ENCODE assay signal across 1 cellular context in the genomic region with DNA sequence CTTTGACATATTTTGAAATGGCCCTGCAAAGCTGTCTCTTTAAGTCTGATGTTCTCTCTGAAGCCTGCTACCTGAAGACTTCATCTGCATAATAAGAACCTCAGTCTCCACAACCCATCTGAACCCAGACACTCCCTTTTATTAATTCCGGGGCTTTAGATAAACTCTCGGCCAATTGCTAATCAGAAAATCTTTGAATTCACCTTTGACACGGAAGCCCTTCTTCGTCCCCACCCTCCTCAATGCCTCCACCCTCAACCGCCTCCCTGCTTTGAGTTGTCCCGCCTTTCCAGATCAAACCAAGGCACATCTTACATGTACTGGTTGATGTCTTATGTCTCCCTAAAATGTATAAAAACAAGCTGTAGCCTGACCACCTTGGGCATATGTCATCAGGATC.
TF ChIP-seq lines count a peak whose summit lies in the region.

No MANE protein-coding gene starts in this region.

TF ChIP-seq in K562, 482 proteins besides CTCF, POLR2A, EP300 and RAD21 (continued from another document):
- TF ChIP-seq, protein P1, sequence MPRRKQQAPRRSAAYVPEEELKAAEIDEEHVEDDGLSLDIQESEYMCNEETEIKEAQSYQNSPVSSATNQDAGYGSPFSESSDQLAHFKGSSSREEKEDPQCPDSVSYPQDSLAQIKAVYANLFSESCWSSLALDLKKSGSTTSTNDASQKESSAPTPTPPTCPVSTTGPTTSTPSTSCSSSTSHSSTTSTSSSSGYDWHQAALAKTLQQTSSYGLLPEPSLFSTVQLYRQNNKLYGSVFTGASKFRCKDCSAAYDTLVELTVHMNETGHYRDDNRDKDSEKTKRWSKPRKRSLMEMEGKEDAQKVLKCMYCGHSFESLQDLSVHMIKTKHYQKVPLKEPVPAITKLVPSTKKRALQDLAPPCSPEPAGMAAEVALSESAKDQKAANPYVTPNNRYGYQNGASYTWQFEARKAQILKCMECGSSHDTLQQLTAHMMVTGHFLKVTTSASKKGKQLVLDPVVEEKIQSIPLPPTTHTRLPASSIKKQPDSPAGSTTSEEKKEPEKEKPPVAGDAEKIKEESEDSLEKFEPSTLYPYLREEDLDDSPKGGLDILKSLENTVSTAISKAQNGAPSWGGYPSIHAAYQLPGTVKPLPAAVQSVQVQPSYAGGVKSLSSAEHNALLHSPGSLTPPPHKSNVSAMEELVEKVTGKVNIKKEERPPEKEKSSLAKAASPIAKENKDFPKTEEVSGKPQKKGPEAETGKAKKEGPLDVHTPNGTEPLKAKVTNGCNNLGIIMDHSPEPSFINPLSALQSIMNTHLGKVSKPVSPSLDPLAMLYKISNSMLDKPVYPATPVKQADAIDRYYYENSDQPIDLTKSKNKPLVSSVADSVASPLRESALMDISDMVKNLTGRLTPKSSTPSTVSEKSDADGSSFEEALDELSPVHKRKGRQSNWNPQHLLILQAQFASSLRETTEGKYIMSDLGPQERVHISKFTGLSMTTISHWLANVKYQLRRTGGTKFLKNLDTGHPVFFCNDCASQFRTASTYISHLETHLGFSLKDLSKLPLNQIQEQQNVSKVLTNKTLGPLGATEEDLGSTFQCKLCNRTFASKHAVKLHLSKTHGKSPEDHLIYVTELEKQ (CRISPR knock-in tag; IDR thresholded peaks at IDR 0.05), result no peak
